In the genomic region with DNA sequence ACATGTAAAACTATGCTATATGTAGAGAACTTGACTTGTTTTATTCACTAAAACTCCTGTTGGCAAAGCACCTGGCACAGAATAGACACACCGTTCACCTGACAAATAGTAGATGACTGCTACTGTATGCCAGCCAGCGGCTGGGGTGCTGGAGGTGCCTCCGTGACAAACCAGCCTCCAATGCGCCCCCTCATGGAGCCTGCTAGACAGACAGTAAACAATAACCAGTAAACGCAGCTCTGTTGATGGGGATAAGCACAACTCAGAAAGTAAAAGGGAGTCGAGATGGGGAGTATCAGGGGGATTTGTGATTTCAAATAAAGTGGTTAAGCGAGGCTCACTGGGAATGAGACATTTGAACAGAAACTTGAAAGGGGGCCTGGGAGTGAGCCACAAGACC, we compare ENCODE assay signal across 1 cellular context.
TF ChIP-seq lines count a peak whose summit lies in the region.

No MANE protein-coding gene starts in this region.

TF ChIP-seq in endothelial cell of umbilical vein, 7 proteins besides CTCF, POLR2A, EP300 and RAD21 (continued from another document):
- TF ChIP-seq EZH2 (IDR thresholded peaks at IDR 0.05; ENCODE audit: borderline replicate concordance, low read depth, low read length, severe bottlenecking) (no peak), FOS (IDR thresholded peaks at IDR 0.05; ENCODE audit: borderline replicate concordance, insufficient read depth, low read length) (no peak), POLR2AphosphoS5 (IDR thresholded peaks at IDR 0.05; ENCODE audit: insufficient read depth, low read depth, low read length) (no peak), MYC (IDR thresholded peaks at IDR 0.05; ENCODE audit: low read depth, low read length) (no peak), JUN (IDR thresholded peaks at IDR 0.05; ENCODE audit: borderline replicate concordance, insufficient read depth, insufficient read length, low read depth) (no peak)
- TF ChIP-seq, protein P1, sequence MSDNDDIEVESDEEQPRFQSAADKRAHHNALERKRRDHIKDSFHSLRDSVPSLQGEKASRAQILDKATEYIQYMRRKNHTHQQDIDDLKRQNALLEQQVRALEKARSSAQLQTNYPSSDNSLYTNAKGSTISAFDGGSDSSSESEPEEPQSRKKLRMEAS (IDR thresholded peaks at IDR 0.05; ENCODE audit: insufficient read depth, insufficient read length), result no peak
